Comparison of ENCODE assay signal across 8 cellular contexts in the genomic region with DNA sequence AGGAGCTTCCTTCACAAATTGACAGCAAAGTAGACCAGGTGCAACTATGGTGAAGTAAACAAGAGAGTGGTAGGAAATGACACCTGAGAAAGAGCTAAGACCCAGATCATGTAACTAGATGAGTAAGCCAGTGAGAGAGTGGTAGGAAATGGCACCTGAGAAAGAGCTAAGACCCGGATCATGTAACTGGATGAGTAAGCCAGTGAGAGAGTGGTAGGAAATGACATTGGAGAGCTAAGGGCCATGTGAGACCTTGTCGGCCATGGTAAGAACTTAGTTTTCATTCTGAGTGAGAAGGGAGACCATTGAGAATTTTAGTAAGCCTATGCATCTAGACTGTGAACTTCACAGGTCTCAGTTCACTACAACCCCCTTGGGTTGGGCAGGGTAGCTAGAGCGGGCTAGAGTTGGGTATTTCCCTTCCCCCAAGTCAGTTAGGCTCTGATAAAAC. TPM values are rescaled to one million over a fixed set of nuclear protein-coding genes. Genes with fewer than 3 reads are reported as not detected.
DNase-seq lines count a peak whose midpoint lies in the region; ATAC-seq and TF ChIP-seq lines count a peak whose summit lies in the region.

No MANE protein-coding gene starts in this region.

- in situ Hi-C loops in brain microvascular endothelial cell (cut with HindIII; ENCODE audit: low pct_ligation_motif_present, low sequenced_read_pairs) = no loop called here

- H3K27ac ChIP-seq in brain microvascular endothelial cell = no peak overlapping the region
- peak overlapping the region in 1 of 4 donors; percentile 25 for H3K27ac ChIP-seq in esophagus squamous epithelium

- peaks cover 7% of the 10 kb centered on the region for H3K36me3 Mint-ChIP-seq in T-helper 1 cell treated with Interleukin-12 subunit alpha and Interleukin-12 subunit beta and Interleukin-4 antibody, amounts not matched to agents 30 μg/mL and 1 μg/mL, for 36 hours (ENCODE audit: low read depth)
- peaks cover 17% of the 10 kb centered on the region for H3K36me3 Mint-ChIP-seq in effector memory CD8-positive, alpha-beta T cell (ENCODE audit: insufficient read depth)

- DNase-seq in activated CD4-positive, alpha-beta T cell treated with anti-CD3 and anti-CD28 coated beads for 24 hours (ENCODE audit: low read depth in 2 of 2) = peak; percentile 6 to 25
- no peak for DNase-seq in activated CD4-positive, alpha-beta T cell treated with anti-CD3 and anti-CD28 coated beads for 1 hour
- DNase-seq in effector memory CD8-positive, alpha-beta T cell = peak; percentile 29 to 39 (median 38)
- DNase-seq in brain microvascular endothelial cell = no peak
- DNase-seq in esophagus squamous epithelium (lab: John Stamatoyannopoulos, UW) = no peak
- DNase-seq in putamen (ENCODE audit: low spot score) = no peak

- peaks cover 43% of the 10 kb centered on the region for H3K4me1 Mint-ChIP-seq in T-helper 1 cell treated with Interleukin-12 subunit alpha and Interleukin-12 subunit beta and Interleukin-4 antibody, amounts not matched to agents 30 μg/mL and 1 μg/mL, for 36 hours (ENCODE audit: low read depth)
- H3K4me1 Mint-ChIP-seq in effector memory CD8-positive, alpha-beta T cell (ENCODE audit: low read depth in 2 of 2) = peaks cover 21 to 22% of the 10 kb centered on the region in 2 donors

- H3K36me3 ChIP-seq in brain microvascular endothelial cell (replicated peaks) = no peaks in the 10 kb centered on the region
- H3K36me3 ChIP-seq in esophagus squamous epithelium = no peaks in the 10 kb centered on the region

- intact Hi-C loops in esophagus squamous epithelium (cut with DNase I) = no loop called here

- peak overlapping the region; percentile 58 for H3K4me3 Mint-ChIP-seq in T-helper 1 cell treated with Interleukin-12 subunit alpha and Interleukin-12 subunit beta and Interleukin-4 antibody, amounts not matched to agents 30 μg/mL and 1 μg/mL, for 36 hours
- peak overlapping the region; percentile 39 to 61 for H3K4me3 Mint-ChIP-seq in effector memory CD8-positive, alpha-beta T cell

- peak overlapping the region; percentile 88 for H3K27ac Mint-ChIP-seq in T-helper 1 cell treated with Interleukin-12 subunit alpha and Interleukin-12 subunit beta and Interleukin-4 antibody, amounts not matched to agents 30 μg/mL and 1 μg/mL, for 36 hours
- peak overlapping the region; percentile 69 to 81 for H3K27ac Mint-ChIP-seq in effector memory CD8-positive, alpha-beta T cell

- H3K4me1 ChIP-seq in esophagus squamous epithelium = peaks cover 0 to 27% (median 0%) of the 10 kb centered on the region in 3 donors

- no peaks in the 10 kb centered on the region for H3K9me3 Mint-ChIP-seq in T-helper 1 cell treated with Interleukin-12 subunit alpha and Interleukin-12 subunit beta and Interleukin-4 antibody, amounts not matched to agents 30 μg/mL and 1 μg/mL, for 36 hours
- H3K9me3 Mint-ChIP-seq in effector memory CD8-positive, alpha-beta T cell = no peaks in the 10 kb centered on the region

- H3K9me3 ChIP-seq in esophagus squamous epithelium = no peaks in the 10 kb centered on the region

- TF ChIP-seq POLR2A in esophagus squamous epithelium (IDR thresholded peaks at IDR 0.05) = no peak

- TF ChIP-seq CTCF in brain microvascular endothelial cell (IDR thresholded peaks at IDR 0.05; ENCODE audit: low read depth, low read length, missing control alignments) (no peak), esophagus squamous epithelium (IDR thresholded peaks at IDR 0.05) (no peak)

- H3K27me3 ChIP-seq in brain microvascular endothelial cell (replicated peaks) (no peaks in the 10 kb centered on the region), esophagus squamous epithelium (peaks cover 0 to 11% (median 0%) of the 10 kb centered on the region in 4 donors)

- WGBS in esophagus squamous epithelium, 2 donors = 47 to 62% methylated on average over 3 of the region's 3 CpGs

- H3K4me3 ChIP-seq in brain microvascular endothelial cell (ENCODE audit: low read depth, low read length) = no peak overlapping the region
- H3K4me3 ChIP-seq in esophagus squamous epithelium = no peak overlapping the region

- no peaks in the 10 kb centered on the region for H3K27me3 Mint-ChIP-seq in T-helper 1 cell treated with Interleukin-12 subunit alpha and Interleukin-12 subunit beta and Interleukin-4 antibody, amounts not matched to agents 30 μg/mL and 1 μg/mL, for 36 hours (ENCODE audit: low read depth)
- H3K27me3 Mint-ChIP-seq in effector memory CD8-positive, alpha-beta T cell = no peaks in the 10 kb centered on the region

- peak; percentile 98 for ATAC-seq in HG03066 (IDR thresholded peaks at IDR 0.05; ENCODE audit: low read depth, unreplicated experiment)
- peak; percentile 83 for ATAC-seq in effector memory CD8-positive, alpha-beta T cell (replicated peaks)

RNA-seq across cellular contexts. Expression of gene SENP7, which starts 5.4 kb away (rescaled TPM):
- total RNA-seq in esophagus squamous epithelium = 10 to 100 TPM in 1 of 4 donors, 1 to 10 TPM in 3; 6.0 to 18.9 (median 9.5) TPM

RNA-seq across cellular contexts. Expression of gene TRMT10C, which starts 43.2 kb away (rescaled TPM):
- 10 to 100 TPM; 15.3 to 32.8 (median 27.7) TPM for total RNA-seq in esophagus squamous epithelium

RNA-seq across cellular contexts. Expression of gene PCNP, which starts 55.5 kb away (rescaled TPM):
- total RNA-seq in esophagus squamous epithelium = 100 to 1,000 TPM in 1 of 4 donors, 10 to 100 TPM in 3; 36.2 to 106 (median 56.9) TPM

Comparison
In these comparisons a context has a peak if more than half of its experiments do, and no peak if none do; other contexts are left out.
1. DNase-seq: peak in activated CD4-positive, alpha-beta T cell treated with anti-CD3 and anti-CD28 coated beads for 24 hours (2 of 2) and effector memory CD8-positive, alpha-beta T cell (3 of 3); none in activated CD4-positive, alpha-beta T cell treated with anti-CD3 and anti-CD28 coated beads for 1 hour (single experiment), brain microvascular endothelial cell (single experiment), esophagus squamous epithelium (single experiment) and putamen (single experiment).